Comparison of ENCODE assay signal across 8 cellular contexts in the genomic region with DNA sequence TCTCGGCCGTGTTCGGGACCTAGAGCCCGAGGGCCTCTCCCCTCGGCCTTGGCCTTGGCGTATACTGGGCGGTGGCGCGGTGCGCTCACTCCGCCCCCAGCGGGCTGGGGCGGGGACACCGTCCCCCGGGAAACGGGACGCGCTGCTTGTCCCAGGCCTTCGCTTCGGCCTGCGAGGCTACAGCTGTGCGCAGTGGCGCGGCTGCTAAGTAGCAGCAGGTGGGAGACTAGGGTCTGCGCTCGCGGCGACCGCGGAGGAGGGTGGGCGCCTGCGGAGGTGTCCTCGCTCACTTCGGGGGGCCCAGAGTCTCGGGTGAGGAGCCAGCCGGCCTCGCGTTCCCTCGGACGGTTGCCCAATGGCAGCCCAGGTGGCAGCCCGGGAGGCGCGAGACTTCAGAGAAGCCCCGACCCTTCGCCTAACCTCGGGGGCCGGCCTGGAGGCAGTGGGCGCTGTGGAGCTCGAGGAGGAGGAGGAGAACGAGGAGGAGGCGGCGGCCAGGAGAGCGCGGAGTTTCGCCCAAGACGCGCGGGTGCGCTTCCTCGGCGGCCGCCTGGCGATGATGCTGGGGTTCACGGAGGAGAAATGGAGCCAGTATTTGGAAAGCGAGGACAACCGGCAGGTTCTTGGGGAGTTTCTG. TPM values are rescaled to one million over a fixed set of nuclear protein-coding genes. Genes with fewer than 3 reads are reported as not detected.
DNase-seq lines count a peak whose midpoint lies in the region; ATAC-seq and TF ChIP-seq lines count a peak whose summit lies in the region.

A gene with protein sequence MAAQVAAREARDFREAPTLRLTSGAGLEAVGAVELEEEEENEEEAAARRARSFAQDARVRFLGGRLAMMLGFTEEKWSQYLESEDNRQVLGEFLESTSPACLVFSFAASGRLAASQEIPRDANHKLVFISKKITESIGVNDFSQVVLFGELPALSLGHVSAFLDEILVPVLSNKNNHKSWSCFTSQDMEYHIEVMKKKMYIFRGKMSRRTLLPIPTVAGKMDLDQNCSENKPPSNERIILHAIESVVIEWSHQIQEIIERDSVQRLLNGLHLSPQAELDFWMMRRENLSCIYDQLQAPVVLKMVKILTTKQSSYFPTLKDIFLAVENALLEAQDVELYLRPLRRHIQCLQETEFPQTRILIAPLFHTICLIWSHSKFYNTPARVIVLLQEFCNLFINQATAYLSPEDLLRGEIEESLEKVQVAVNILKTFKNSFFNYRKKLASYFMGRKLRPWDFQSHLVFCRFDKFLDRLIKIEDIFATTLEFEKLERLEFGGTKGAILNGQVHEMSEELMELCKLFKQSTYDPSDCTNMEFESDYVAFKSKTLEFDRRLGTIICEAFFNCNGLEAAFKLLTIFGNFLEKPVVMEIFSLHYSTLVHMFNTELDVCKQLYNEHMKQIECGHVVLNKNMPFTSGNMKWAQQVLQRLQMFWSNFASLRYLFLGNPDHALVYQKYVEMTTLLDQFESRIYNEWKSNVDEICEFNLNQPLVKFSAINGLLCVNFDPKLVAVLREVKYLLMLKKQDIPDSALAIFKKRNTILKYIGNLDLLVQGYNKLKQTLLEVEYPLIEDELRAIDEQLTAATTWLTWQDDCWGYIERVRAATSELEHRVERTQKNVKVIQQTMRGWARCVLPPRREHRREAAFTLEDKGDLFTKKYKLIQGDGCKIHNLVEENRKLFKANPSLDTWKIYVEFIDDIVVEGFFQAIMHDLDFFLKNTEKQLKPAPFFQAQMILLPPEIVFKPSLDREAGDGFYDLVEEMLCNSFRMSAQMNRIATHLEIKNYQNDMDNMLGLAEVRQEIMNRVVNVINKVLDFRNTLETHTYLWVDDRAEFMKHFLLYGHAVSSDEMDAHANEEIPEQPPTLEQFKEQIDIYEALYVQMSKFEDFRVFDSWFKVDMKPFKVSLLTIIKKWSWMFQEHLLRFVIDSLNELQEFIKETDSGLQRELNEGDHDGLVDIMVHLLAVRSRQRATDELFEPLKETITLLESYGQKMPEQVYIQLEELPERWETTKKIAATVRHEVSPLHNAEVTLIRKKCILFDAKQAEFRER (N-terminal part only) (plus strand): TSS at position 149 of the 637 bp plus-strand sequence. CDS start 207 bp downstream, at position 356.

- ATAC-seq in GM18511 (IDR thresholded peaks at IDR 0.05; ENCODE audit: unreplicated experiment), result peak; percentile 83
- no peak for ATAC-seq in GM19467 (IDR thresholded peaks at IDR 0.05; ENCODE audit: unreplicated experiment)

- H3K9me3 ChIP-seq in MG63, result no peaks in the 10 kb centered on the region

- CTCF ChIA-PET in AG04449 (lab: Yijun Ruan, JAX), result no interaction called here

- TF ChIP-seq CTCF in AG04449 (IDR thresholded peaks at IDR 0.05; ENCODE audit: insufficient read depth, low read length, missing control alignments) (no peak), astrocyte of the cerebellum (IDR thresholded peaks at IDR 0.05; ENCODE audit: low read depth, low read length, missing control alignments) (no peak)

- DNase-seq in AG04449 (ENCODE audit: low read depth, low spot score) (no peak), MG63 (peak; percentile 32), astrocyte of the cerebellum (ENCODE audit: low read depth) (no peak), iPS-NIHi11 (ENCODE audit: low spot score) (peak; percentile 87), cortex of kidney (lab: John Stamatoyannopoulos, UW) (no peak)
- peak; percentile 9 to 25 for DNase-seq in stimulated activated CD4-positive, alpha-beta T cell treated with anti-CD3 and anti-CD28 coated beads, Interleukin-2, amount 100 ng/mL, for 48 hours

- H3K27me3 ChIP-seq in MG63, result peaks cover 8% of the 10 kb centered on the region

- in situ Hi-C loops in astrocyte of the cerebellum (cut with HindIII; ENCODE audit: low sequenced_read_pairs), result no loop called here

- H3K4me3 ChIP-seq in AG04449 (ENCODE audit: low read depth, low read length), result peak within 1 kb of the TSS; percentile 10; the same call in 1 of the 2 replicates
- H3K4me3 ChIP-seq in MG63, result peak within 1 kb of the TSS; percentile 45
- H3K4me3 ChIP-seq in astrocyte of the cerebellum (ENCODE audit: low read depth, low read length), result peak within 1 kb of the TSS; percentile 53

- H3K36me3 ChIP-seq in MG63, result no peaks in the 10 kb centered on the region

- POLR2A ChIA-PET in AG04449 (lab: Yijun Ruan, JAX), result no interaction called here

RNA-seq across cellular contexts. Expression of the gene that starts here (rescaled TPM):
- total RNA-seq in MG63 (2014; rRNA removed; shearing (Covaris generic); ENCODE audit: low replicate concordance), result not detected in 2 replicates

Comparison
In these comparisons a context has a peak if more than half of its experiments do, and no peak if none do; other contexts are left out.
1. Peak in DNase-seq and H3K4me3 ChIP-seq in MG63; RNA of the gene not detected or under 1 TPM.
2. DNase-seq: peak in iPS-NIHi11 (single experiment) and stimulated activated CD4-positive, alpha-beta T cell treated with anti-CD3 and anti-CD28 coated beads, Interleukin-2, amount 100 ng/mL, for 48 hours (2 of 2); none in AG04449 (single experiment), astrocyte of the cerebellum (single experiment) and cortex of kidney (single experiment).
3. Peak in every context shown above with its lines, with median percentiles within 50 percentile points of each other: H3K4me3 ChIP-seq.